8 cellular contexts compared by ENCODE assay signal in the genomic region with DNA sequence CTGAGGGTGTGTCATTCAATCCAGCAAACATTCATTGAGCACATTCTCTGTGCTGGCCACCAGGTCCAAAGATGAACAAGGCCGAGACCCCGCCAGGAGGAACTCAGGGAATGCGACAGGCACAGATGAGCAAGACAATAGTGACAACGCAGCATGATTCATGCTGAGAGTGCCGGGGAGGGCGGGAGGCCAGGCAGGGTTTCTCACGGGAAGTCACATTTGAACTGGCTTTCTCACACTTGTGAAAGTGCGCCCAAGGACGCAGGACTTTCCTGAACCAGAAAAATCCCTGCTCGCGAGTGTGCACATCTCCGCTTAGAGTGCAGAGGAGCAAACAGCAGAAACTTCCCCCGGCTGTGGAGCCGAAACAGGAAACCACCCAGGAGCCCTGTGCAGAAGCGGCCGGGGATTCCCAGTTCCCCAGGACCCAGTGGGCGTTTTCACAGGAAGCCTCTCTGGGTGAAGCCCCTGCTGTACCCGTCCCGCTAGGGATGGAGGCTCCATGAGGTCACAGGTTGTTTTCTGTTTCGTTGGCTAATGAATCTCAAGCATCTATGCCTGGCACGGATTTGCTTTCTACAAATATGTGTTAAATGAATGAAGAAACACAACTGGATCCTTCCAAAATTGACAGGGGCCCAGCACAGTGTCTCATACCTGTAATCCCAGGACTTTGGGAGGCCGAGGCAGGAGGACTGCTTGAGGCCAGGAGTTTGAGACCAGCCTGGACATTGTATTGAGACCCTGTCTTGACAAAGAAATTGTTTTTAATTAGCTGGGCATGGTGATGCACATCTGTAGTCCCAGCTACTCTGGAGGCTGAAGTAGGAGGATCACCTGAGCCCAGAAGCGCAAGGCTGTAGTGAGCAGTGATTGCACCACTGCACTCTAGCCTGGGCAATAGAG.
DNase-seq lines count a peak whose midpoint lies in the region; ATAC-seq and TF ChIP-seq lines count a peak whose summit lies in the region.

No MANE protein-coding gene starts in this region.

- BruUV-seq in MCF 10A (replicated peaks; lab: Mats Ljungman, UMichigan) = no TSS peak

- peaks cover 18% of the 10 kb centered on the region for H3K4me1 Mint-ChIP-seq in MCF 10A (ENCODE audit: insufficient read depth, unreplicated experiment)

- TF ChIP-seq CTCF in MCF 10A (IDR thresholded peaks at IDR 0.05; ENCODE audit: unreplicated experiment) = no peak

- CTCF ChIA-PET in MCF 10A (lab: Yijun Ruan, JAX) = interaction anchor here (1.6 to 5.6 kb wide), 3 partner anchors 17 to 256 kb away, joined by 5 to 167 read pairs (median 66); no protein-coding TSS in a partner anchor

- no peaks in the 10 kb centered on the region for H3K9me3 Mint-ChIP-seq in MCF 10A (ENCODE audit: unreplicated experiment)

- DNase-seq in Ammon's horn (ENCODE audit: low spot score) (peak; percentile 51), UCSD-AML1 (lab: John Stamatoyannopoulos, UW; ENCODE audit: unreplicated experiment) (peak; percentile 55), MCF 10A (ENCODE audit: unreplicated experiment) (peak; percentile 75), left colon (peak; percentile 56), OCI-M2 (lab: John Stamatoyannopoulos, UW; ENCODE audit: unreplicated experiment) (no peak)
- peak; percentile 88 for DNase-seq in stimulated activated CD4-positive, alpha-beta T cell treated with anti-CD3 and anti-CD28 coated beads, Interleukin-4, amount 100 ng/mL, for 24 hours

- H3K36me3 Mint-ChIP-seq in MCF 10A (ENCODE audit: insufficient read depth, unreplicated experiment) = peaks cover 6% of the 10 kb centered on the region

- POLR2A ChIA-PET in MCF 10A (lab: Yijun Ruan, JAX) = no interaction called here

- peak overlapping the region; percentile 43 for H3K4me3 Mint-ChIP-seq in MCF 10A (ENCODE audit: unreplicated experiment)

- H3K27me3 Mint-ChIP-seq in MCF 10A (ENCODE audit: insufficient read depth, unreplicated experiment) = peaks cover 7% of the 10 kb centered on the region

- H3K27ac Mint-ChIP-seq in MCF 10A (ENCODE audit: low read depth, unreplicated experiment) = no peak overlapping the region

- ATAC-seq in GM19468 (IDR thresholded peaks at IDR 0.05; ENCODE audit: extremely low read depth, unreplicated experiment) = peak; percentile 32
- peak; percentile 30 for ATAC-seq in HG03575 (IDR thresholded peaks at IDR 0.05; ENCODE audit: extremely low read depth, insufficient number of reproducible peaks, low FRiP score, unreplicated experiment)
- no peak for ATAC-seq in left colon

- intact Hi-C loops in MCF 10A (cut with micrococcal nuclease) (no loop called here), left colon (cut with DNase I, micrococcal nuclease) (loop anchor here in 1 of 2 donors (10.0 kb wide), 1 partner anchor 258 kb away; no protein-coding TSS in a partner anchor)
